Comparison of ENCODE assay signal across 10 cellular contexts in genomic region chr19:31988256-31988655, GRCh38.
"Had no signal": no experiment of that assay in that cellular context is flagged by ENCODE, and none has a peak within 500 bp of the region (broad histone marks: within the 10 kb centered on the region; RNA-seq: fewer than 3 reads in every experiment).

No MANE protein-coding gene starts in this region.

- H3K27ac Mint-ChIP-seq: GM23338, H9, HFFc6 had no signal

- FAIRE-seq: H54 had no signal

- H3K4me1 ChIP-seq: HAP-1 had no signal

- H3K4me3 Mint-ChIP-seq: GM23338, H9, HFFc6 had no signal

- H3K4me2 ChIP-seq: GM23338 had no signal

- H3K36me3 ChIP-seq: HAP-1 had no signal

- H2AFZ ChIP-seq: GM23248, GM23338 had no signal

- H3K4me3 ChIP-seq: GM23248, GM23338, HAP-1 had no signal

- H3K9ac ChIP-seq: GM23248 had no signal

- ATAC-seq: GM23338, HCT116 had no signal

- H3K9me3 ChIP-seq: HAP-1 had no signal

- DNase-seq: GM23248, GOT3, H7, H9, HCEC 1CT, HFFc6 had no signal

- H3K27ac ChIP-seq: GM23248 had no signal
